In the genomic region with DNA sequence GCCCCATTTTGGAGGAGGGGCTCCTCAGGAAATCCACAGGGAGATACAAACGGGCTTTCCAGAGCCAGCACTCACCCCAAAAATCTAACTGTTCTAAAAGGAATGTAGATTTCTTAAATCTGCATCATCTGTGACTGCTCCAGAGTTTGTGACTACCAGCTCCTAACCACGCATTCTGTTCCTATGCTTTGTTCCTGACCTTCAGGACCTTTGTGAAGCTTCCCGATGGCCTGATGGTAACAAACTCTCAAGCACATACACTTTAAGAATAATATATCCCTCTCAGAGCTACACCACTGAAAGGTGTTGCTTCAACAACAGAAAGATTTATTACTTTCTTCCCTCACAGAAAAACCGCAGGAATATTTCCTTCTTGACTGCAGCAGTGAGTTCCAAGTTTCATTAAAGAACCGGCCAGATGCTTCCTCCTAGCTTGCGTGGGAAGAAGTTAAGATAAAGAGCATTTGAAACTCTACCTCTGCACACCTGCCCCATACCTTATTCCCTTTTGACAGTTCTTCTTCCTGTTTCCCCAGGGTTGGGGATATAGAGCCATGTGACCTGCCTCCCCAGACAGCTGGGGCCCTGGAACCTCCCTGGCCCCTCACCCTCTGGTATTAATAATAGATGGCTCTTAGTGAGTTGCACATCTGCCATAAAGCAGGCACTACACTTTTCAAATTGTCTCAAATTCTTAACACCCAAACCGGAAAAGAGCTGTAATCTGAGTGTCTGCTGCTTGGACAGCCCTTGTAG, we compare ENCODE assay signal across 8 cellular contexts. TPM values are rescaled to one million over a fixed set of nuclear protein-coding genes. Genes with fewer than 3 reads are reported as not detected.
A peak's percentile ranks its signal among the peaks of the same experiment; 100 is the strongest.
DNase-seq lines count a peak whose midpoint lies in the region; ATAC-seq and TF ChIP-seq lines count a peak whose summit lies in the region.

No MANE protein-coding gene starts in this region.

- no peaks in the 10 kb centered on the region for H3K79me2 ChIP-seq in PC-9 (ENCODE audit: low read depth)

- BruUV-seq in PC-9 (replicated peaks; lab: Mats Ljungman, UMichigan) = no TSS peak

- POLR2A ChIA-PET in PC-9 (lab: Charles Lee; ENCODE audit: unreplicated experiment) = no interaction called here

- no peaks in the 10 kb centered on the region for H4K20me1 ChIP-seq in PC-9 (ENCODE audit: insufficient read depth)

- peaks cover 35% of the 10 kb centered on the region for H3F3A ChIP-seq in PC-9 (ENCODE audit: insufficient read depth, low read depth)

- H3K4me1 ChIP-seq in PC-9 (replicated peaks; ENCODE audit: insufficient read depth) = peaks cover 58% of the 10 kb centered on the region

- H2AFZ ChIP-seq in PC-9 = no peak overlapping the region

- CTCF ChIA-PET in PC-9 (lab: Charles Lee) = no interaction called here

- H3K4me3 ChIP-seq in PC-9 = no peak overlapping the region

- DNase-seq in AG08395 (ENCODE audit: low spot score) = peak; percentile 63
- DNase-seq in PC-9 = peak in 1 of 2 experiments; percentile 88
- DNase-seq in glomerular endothelial cell (ENCODE audit: extremely low read depth, low read depth, low spot score) = peak; percentile 10
- no peak for DNase-seq in activated effector memory CD4-positive, alpha-beta T cell treated with anti-CD3 and anti-CD28 coated beads, Interleukin-2, amount 50 U/mL, for 16 hours
- DNase-seq in islet precursor cell = no peak

- no peak for TF ChIP-seq CTCF in PC-9 (conservative IDR thresholded peaks at IDR 0.05)

- H3K27me3 ChIP-seq in PC-9 (ENCODE audit: insufficient read depth, low read depth) = no peaks in the 10 kb centered on the region

- ATAC-seq in GM21360 (IDR thresholded peaks at IDR 0.05; ENCODE audit: unreplicated experiment) (peak; percentile 24), GM19452 (IDR thresholded peaks at IDR 0.05; ENCODE audit: unreplicated experiment) (no peak), HG02973 (IDR thresholded peaks at IDR 0.05; ENCODE audit: unreplicated experiment) (no peak)

- H3K27ac ChIP-seq in PC-9 = peak overlapping the region; percentile 8; the same call in 1 of the 2 replicates

- H3K9me2 ChIP-seq in PC-9 (ENCODE audit: insufficient read depth) = no peaks in the 10 kb centered on the region

- intact Hi-C loops in PC-9 (cut with micrococcal nuclease; ENCODE audit: unreplicated experiment) = no loop called here

- no peaks in the 10 kb centered on the region for H3K36me3 ChIP-seq in PC-9 (ENCODE audit: low read depth)

- no peaks in the 10 kb centered on the region for H3K9me3 ChIP-seq in PC-9 (ENCODE audit: insufficient read depth, low read depth)

- H3K4me2 ChIP-seq in PC-9 = peak overlapping the region; percentile 17; the same call in 1 of the 2 replicates

RNA-seq across cellular contexts. Expression of a gene that starts 40.2 kb away (rescaled TPM):
- 52.0 and 64.1 TPM in 2 replicates for total RNA-seq in PC-9 (2021)
- 20.4 and 30.3 TPM in 2 replicates for total RNA-seq in glomerular endothelial cell

Comparison
In these comparisons a context has a peak if more than half of its experiments do, and no peak if none do; other contexts are left out.
1. DNase-seq: peak in AG08395 (single experiment) and glomerular endothelial cell (single experiment); none in activated effector memory CD4-positive, alpha-beta T cell treated with anti-CD3 and anti-CD28 coated beads, Interleukin-2, amount 50 U/mL, for 16 hours (single experiment) and islet precursor cell (single experiment).